ENCODE assay signal across 1 cellular context in the genomic region with DNA sequence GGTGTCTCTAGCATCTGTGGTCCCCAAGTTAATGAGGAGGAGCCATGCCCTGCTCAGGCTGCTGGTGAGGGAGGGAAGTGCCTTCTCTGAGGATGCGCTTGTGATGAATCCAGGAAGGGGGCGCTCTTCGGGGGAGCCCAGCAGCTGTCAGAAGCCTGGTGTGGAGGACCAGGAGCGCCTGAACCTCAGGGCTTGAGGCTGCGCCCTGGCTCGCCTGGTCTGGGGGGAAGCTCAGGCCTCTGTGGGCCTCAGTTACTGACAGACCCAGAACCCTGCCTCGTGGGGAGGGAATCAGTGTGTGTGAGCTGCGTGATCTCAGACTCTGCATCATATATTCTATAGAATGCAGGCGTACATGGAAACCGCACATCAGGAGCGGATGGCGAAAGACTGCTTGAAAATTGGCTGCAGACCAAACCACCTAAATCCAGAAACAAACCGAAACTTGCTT.
TF ChIP-seq lines count a peak whose summit lies in the region.

No MANE protein-coding gene starts in this region.

TF ChIP-seq in HepG2, 621 proteins besides CTCF, POLR2A, EP300 and RAD21 (continued from another document and continues in another):
- TF ChIP-seq MAZ (IDR thresholded peaks at IDR 0.05; ENCODE audit: borderline replicate concordance, low read depth, low read length) = no peak
- no peak for TF ChIP-seq MAZ (CRISPR knock-in tag; IDR thresholded peaks at IDR 0.05; ENCODE audit: low read depth)
- TF ChIP-seq SAP130 (CRISPR knock-in tag; IDR thresholded peaks at IDR 0.05; ENCODE audit: low read depth) = 0 out of 2 replicates have a peak, but pooled peaks have one; percentile 13
- no peak for TF ChIP-seq ZNF816 (CRISPR knock-in tag; IDR thresholded peaks at IDR 0.05; ENCODE audit: borderline replicate concordance)
- TF ChIP-seq ZNF773 (CRISPR knock-in tag; IDR thresholded peaks at IDR 0.05; ENCODE audit: borderline replicate concordance) = no peak
- no peak for TF ChIP-seq BCLAF1 (IDR thresholded peaks at IDR 0.05)
- 0 out of 2 replicates have a peak, but pooled peaks have one; percentile 29 for TF ChIP-seq SALL1 (CRISPR knock-in tag; IDR thresholded peaks at IDR 0.05)
- no peak for TF ChIP-seq ZNF878 (CRISPR knock-in tag; IDR thresholded peaks at IDR 0.05)
- TF ChIP-seq ELF4 (CRISPR knock-in tag; IDR thresholded peaks at IDR 0.05; ENCODE audit: borderline replicate concordance) = no peak
- no peak for TF ChIP-seq ZNF740 (CRISPR knock-in tag; IDR thresholded peaks at IDR 0.05)
- TF ChIP-seq, protein P1, sequence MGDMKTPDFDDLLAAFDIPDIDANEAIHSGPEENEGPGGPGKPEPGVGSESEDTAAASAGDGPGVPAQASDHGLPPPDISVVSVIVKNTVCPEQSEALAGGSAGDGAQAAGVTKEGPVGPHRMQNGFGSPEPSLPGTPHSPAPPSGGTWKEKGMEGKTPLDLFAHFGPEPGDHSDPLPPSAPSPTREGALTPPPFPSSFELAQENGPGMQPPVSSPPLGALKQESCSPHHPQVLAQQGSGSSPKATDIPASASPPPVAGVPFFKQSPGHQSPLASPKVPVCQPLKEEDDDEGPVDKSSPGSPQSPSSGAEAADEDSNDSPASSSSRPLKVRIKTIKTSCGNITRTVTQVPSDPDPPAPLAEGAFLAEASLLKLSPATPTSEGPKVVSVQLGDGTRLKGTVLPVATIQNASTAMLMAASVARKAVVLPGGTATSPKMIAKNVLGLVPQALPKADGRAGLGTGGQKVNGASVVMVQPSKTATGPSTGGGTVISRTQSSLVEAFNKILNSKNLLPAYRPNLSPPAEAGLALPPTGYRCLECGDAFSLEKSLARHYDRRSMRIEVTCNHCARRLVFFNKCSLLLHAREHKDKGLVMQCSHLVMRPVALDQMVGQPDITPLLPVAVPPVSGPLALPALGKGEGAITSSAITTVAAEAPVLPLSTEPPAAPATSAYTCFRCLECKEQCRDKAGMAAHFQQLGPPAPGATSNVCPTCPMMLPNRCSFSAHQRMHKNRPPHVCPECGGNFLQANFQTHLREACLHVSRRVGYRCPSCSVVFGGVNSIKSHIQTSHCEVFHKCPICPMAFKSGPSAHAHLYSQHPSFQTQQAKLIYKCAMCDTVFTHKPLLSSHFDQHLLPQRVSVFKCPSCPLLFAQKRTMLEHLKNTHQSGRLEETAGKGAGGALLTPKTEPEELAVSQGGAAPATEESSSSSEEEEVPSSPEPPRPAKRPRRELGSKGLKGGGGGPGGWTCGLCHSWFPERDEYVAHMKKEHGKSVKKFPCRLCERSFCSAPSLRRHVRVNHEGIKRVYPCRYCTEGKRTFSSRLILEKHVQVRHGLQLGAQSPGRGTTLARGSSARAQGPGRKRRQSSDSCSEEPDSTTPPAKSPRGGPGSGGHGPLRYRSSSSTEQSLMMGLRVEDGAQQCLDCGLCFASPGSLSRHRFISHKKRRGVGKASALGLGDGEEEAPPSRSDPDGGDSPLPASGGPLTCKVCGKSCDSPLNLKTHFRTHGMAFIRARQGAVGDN (CRISPR knock-in tag; IDR thresholded peaks at IDR 0.05) = peak; percentile 29; the same call in 1 of the 2 replicates
- no peak for TF ChIP-seq GATAD2A (CRISPR knock-in tag; IDR thresholded peaks at IDR 0.05)
- no peak for TF ChIP-seq ZNF841 (CRISPR knock-in tag; IDR thresholded peaks at IDR 0.05; ENCODE audit: borderline replicate concordance)
- no peak for TF ChIP-seq ZNF468 (CRISPR knock-in tag; IDR thresholded peaks at IDR 0.05)
- TF ChIP-seq, protein P2, sequence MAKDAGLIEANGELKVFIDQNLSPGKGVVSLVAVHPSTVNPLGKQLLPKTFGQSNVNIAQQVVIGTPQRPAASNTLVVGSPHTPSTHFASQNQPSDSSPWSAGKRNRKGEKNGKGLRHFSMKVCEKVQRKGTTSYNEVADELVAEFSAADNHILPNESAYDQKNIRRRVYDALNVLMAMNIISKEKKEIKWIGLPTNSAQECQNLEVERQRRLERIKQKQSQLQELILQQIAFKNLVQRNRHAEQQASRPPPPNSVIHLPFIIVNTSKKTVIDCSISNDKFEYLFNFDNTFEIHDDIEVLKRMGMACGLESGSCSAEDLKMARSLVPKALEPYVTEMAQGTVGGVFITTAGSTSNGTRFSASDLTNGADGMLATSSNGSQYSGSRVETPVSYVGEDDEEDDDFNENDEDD (CRISPR knock-in tag; IDR thresholded peaks at IDR 0.05; ENCODE audit: borderline replicate concordance) = no peak
- TF ChIP-seq, protein P3, sequence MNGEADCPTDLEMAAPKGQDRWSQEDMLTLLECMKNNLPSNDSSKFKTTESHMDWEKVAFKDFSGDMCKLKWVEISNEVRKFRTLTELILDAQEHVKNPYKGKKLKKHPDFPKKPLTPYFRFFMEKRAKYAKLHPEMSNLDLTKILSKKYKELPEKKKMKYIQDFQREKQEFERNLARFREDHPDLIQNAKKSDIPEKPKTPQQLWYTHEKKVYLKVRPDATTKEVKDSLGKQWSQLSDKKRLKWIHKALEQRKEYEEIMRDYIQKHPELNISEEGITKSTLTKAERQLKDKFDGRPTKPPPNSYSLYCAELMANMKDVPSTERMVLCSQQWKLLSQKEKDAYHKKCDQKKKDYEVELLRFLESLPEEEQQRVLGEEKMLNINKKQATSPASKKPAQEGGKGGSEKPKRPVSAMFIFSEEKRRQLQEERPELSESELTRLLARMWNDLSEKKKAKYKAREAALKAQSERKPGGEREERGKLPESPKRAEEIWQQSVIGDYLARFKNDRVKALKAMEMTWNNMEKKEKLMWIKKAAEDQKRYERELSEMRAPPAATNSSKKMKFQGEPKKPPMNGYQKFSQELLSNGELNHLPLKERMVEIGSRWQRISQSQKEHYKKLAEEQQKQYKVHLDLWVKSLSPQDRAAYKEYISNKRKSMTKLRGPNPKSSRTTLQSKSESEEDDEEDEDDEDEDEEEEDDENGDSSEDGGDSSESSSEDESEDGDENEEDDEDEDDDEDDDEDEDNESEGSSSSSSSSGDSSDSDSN (CRISPR knock-in tag; IDR thresholded peaks at IDR 0.05) = no peak
- TF ChIP-seq SIX4 (CRISPR knock-in tag; IDR thresholded peaks at IDR 0.05) = no peak
- TF ChIP-seq NKX3-1 (CRISPR knock-in tag; IDR thresholded peaks at IDR 0.05) = no peak
- TF ChIP-seq, protein P4, sequence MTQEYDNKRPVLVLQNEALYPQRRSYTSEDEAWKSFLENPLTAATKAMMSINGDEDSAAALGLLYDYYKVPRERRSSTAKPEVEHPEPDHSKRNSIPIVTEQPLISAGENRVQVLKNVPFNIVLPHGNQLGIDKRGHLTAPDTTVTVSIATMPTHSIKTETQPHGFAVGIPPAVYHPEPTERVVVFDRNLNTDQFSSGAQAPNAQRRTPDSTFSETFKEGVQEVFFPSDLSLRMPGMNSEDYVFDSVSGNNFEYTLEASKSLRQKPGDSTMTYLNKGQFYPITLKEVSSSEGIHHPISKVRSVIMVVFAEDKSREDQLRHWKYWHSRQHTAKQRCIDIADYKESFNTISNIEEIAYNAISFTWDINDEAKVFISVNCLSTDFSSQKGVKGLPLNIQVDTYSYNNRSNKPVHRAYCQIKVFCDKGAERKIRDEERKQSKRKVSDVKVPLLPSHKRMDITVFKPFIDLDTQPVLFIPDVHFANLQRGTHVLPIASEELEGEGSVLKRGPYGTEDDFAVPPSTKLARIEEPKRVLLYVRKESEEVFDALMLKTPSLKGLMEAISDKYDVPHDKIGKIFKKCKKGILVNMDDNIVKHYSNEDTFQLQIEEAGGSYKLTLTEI (CRISPR knock-in tag; conservative IDR thresholded peaks at IDR 0.05) = no peak
- no peak for TF ChIP-seq ZNF598 (CRISPR knock-in tag; IDR thresholded peaks at IDR 0.05; ENCODE audit: borderline replicate concordance)
- no peak for TF ChIP-seq ZNF772 (CRISPR knock-in tag; IDR thresholded peaks at IDR 0.05)
- TF ChIP-seq, protein P5, sequence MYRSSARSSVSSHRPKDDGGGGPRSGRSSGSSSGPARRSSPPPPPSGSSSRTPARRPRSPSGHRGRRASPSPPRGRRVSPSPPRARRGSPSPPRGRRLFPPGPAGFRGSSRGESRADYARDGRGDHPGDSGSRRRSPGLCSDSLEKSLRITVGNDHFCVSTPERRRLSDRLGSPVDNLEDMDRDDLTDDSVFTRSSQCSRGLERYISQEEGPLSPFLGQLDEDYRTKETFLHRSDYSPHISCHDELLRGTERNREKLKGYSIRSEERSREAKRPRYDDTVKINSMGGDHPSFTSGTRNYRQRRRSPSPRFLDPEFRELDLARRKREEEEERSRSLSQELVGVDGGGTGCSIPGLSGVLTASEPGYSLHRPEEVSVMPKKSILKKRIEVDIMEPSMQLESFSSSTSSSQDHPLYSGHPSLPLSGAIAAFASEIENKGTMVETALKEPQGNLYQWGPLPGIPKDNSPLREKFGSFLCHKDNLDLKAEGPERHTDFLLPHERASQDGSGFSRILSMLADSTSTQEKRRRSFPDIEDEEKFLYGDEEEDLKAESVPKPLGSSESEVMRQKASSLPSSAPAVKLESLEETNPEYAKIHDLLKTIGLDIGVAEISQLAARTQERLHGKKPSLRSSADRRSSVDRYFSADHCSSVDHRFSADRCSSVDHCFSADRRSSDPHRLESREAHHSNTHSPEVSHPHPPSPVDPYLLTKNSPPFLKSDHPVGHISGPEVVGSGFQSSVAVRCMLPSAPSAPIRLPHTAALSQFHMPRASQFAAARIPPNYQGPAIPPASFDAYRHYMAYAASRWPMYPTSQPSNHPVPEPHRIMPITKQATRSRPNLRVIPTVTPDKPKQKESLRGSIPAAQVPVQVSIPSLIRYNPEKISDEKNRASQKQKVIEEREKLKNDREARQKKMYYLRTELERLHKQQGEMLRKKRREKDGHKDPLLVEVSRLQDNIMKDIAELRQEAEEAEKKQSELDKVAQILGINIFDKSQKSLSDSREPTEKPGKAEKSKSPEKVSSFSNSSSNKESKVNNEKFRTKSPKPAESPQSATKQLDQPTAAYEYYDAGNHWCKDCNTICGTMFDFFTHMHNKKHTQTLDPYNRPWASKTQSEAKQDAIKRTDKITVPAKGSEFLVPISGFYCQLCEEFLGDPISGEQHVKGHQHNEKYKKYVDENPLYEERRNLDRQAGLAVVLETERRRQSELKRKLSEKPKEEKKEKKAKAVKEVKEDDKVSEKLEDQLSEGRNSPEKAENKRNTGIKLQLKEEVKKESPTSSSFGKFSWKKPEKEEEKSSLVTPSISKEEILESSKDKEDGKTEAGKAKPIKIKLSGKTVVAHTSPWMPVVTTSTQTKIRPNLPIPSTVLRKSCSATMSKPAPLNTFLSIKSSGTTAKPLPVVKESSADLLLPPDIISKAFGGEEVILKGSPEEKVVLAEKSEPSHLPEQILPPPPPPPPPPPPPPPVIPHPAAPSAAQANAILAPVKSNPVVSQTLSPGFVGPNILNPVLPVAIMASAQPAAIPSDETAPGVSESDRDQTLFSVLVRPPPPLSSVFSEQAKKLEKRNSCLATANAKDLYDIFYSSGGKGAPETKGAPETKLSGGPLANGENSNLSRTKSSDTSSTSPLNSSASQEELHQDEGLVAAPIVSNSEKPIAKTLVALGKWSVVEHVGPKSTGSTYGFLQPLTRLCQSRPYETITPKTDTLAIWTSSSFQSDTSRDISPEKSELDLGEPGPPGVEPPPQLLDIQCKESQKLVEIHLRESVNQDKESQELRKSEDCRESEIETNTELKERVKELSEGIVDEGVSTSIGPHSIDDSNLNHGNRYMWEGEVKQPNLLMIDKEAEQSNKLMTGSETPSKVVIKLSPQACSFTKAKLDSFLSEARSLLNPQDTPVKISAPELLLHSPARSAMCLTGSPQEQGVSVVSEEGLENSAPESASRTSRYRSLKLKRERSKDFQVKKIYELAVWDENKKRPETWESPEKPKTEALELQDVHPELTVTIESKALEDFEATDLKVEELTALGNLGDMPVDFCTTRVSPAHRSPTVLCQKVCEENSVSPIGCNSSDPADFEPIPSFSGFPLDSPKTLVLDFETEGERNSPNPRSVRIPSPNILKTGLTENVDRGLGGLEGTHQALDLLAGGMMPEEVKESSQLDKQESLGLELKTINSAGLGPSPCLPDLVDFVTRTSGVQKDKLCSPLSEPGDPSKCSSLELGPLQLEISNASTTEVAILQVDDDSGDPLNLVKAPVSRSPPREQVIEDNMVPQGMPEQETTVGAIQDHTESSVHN (CRISPR knock-in tag; IDR thresholded peaks at IDR 0.05) = no peak
- no peak for TF ChIP-seq ZNF577 (CRISPR knock-in tag; IDR thresholded peaks at IDR 0.05; ENCODE audit: borderline replicate concordance, low read depth)
- no peak for TF ChIP-seq ZNF33B (CRISPR knock-in tag; IDR thresholded peaks at IDR 0.05)
- TF ChIP-seq RXRA (CRISPR knock-in tag; IDR thresholded peaks at IDR 0.05) = 0 out of 2 replicates have a peak, but pooled peaks have one; percentile 9
- TF ChIP-seq BCL3 (CRISPR knock-in tag; IDR thresholded peaks at IDR 0.05) = no peak
- no peak for TF ChIP-seq ZNF713 (CRISPR knock-in tag; IDR thresholded peaks at IDR 0.05)
- TF ChIP-seq TCF7 (IDR thresholded peaks at IDR 0.05; ENCODE audit: low read depth) = no peak
- TF ChIP-seq ZNF543 (CRISPR knock-in tag; IDR thresholded peaks at IDR 0.05) = no peak
